8 cellular contexts compared by ENCODE assay signal in genomic region chr3:107431298-107432012, GRCh38. TPM values are rescaled to one million over a fixed set of nuclear protein-coding genes. Genes with fewer than 3 reads are reported as not detected.
DNase-seq lines count a peak whose midpoint lies in the region; ATAC-seq and TF ChIP-seq lines count a peak whose summit lies in the region.

No MANE protein-coding gene starts in this region.

- peak; percentile 37 for ATAC-seq in GM18520 (IDR thresholded peaks at IDR 0.05; ENCODE audit: unreplicated experiment)
- ATAC-seq in HG02973 (IDR thresholded peaks at IDR 0.05; ENCODE audit: unreplicated experiment), result peak; percentile 48
- peak; percentile 67 for ATAC-seq in left lung

- peak overlapping the region; percentile 63 to 71 for H3K4me3 ChIP-seq in left lung

- H3K27ac ChIP-seq in left lung, result peak overlapping the region; percentile 92 to 93

- intact Hi-C loops in activated CD4-positive, alpha-beta T cell treated with anti-CD3 and anti-CD28 coated beads, Interleukin-2, amount 10 ng/mL, durations not matched to agents 24 days and 14 days (cut with micrococcal nuclease), result loop anchor here (2.0 to 10.0 kb wide), 4 partner anchors 17 to 243 kb away; no protein-coding TSS in a partner anchor
- intact Hi-C loops in left lung (cut with DNase I), result no loop called here

- peaks cover 52% of the 10 kb centered on the region for H3K27me3 Mint-ChIP-seq in activated CD4-positive, alpha-beta T cell treated with anti-CD3 and anti-CD28 coated beads, Interleukin-2, amount 10 ng/mL, durations not matched to agents 24 days and 14 days

- peaks cover 0 to 21% of the 10 kb centered on the region in 2 donors for H3K27me3 ChIP-seq in left lung

- H3K4me1 Mint-ChIP-seq in activated CD4-positive, alpha-beta T cell treated with anti-CD3 and anti-CD28 coated beads, Interleukin-2, amount 10 ng/mL, durations not matched to agents 24 days and 14 days, result peaks cover 14% of the 10 kb centered on the region

- H3K9me3 Mint-ChIP-seq in activated CD4-positive, alpha-beta T cell treated with anti-CD3 and anti-CD28 coated beads, Interleukin-2, amount 10 ng/mL, durations not matched to agents 24 days and 14 days, result no peaks in the 10 kb centered on the region

- peak in 1 of 2 donors; percentile 24 for TF ChIP-seq CTCF in left lung (IDR thresholded peaks at IDR 0.05)

- no peaks in the 10 kb centered on the region for H3K9me3 ChIP-seq in left lung

- H3K4me3 Mint-ChIP-seq in activated CD4-positive, alpha-beta T cell treated with anti-CD3 and anti-CD28 coated beads, Interleukin-2, amount 10 ng/mL, durations not matched to agents 24 days and 14 days, result peak overlapping the region; percentile 91

- H3K36me3 Mint-ChIP-seq in activated CD4-positive, alpha-beta T cell treated with anti-CD3 and anti-CD28 coated beads, Interleukin-2, amount 10 ng/mL, durations not matched to agents 24 days and 14 days (ENCODE audit: low read depth), result no peaks in the 10 kb centered on the region

- peak overlapping the region; percentile 85 for H3K27ac Mint-ChIP-seq in activated CD4-positive, alpha-beta T cell treated with anti-CD3 and anti-CD28 coated beads, Interleukin-2, amount 10 ng/mL, durations not matched to agents 24 days and 14 days

- H3K36me3 ChIP-seq in left lung, result no peaks in the 10 kb centered on the region

- peaks cover 6 to 24% of the 10 kb centered on the region in 2 donors for H3K4me1 ChIP-seq in left lung

- peak; percentile 79 for DNase-seq in AG08395 (ENCODE audit: low spot score)
- peak; percentile 11 for DNase-seq in NCI-H345 treated with DMSO at 0.1 percent for 48 hours (lab: John Stamatoyannopoulos, UW; ENCODE audit: unreplicated experiment)
- peak; percentile 81 for DNase-seq in activated CD4-positive, alpha-beta T cell treated with anti-CD3 and anti-CD28 coated beads, Interleukin-2, amount 10 ng/mL, durations not matched to agents 24 days and 14 days
- DNase-seq in dermis blood vessel endothelial cell, result peak; percentile 55
- DNase-seq in left lung, result peak; percentile 71 to 87
- DNase-seq in stimulated activated CD4-positive, alpha-beta T cell treated with anti-CD3 and anti-CD28 coated beads, Interleukin-4, amount 100 ng/mL, for 4 hours, result peak; percentile 19 to 48

RNA-seq across cellular contexts. Expression of gene CCDC54, which starts 54.2 kb away (rescaled TPM):
- not detected in 2 replicates for total RNA-seq in activated CD4-positive, alpha-beta T cell treated with anti-CD3 and anti-CD28 coated beads, Interleukin-2, amount 10 ng/mL, durations not matched to agents 24 days and 14 days
- total RNA-seq in dermis blood vessel endothelial cell (not detected in 2 replicates), left lung (not detected)

Comparison
In these comparisons a context has a peak if more than half of its experiments do, and no peak if none do; other contexts are left out.
1. Peak in every context shown above with its lines: DNase-seq, ATAC-seq, H3K4me3 ChIP-seq and H3K27ac ChIP-seq.
2. DNase-seq: peak in every context shown above with its lines; median percentile 81 in activated CD4-positive, alpha-beta T cell treated with anti-CD3 and anti-CD28 coated beads, Interleukin-2, amount 10 ng/mL, durations not matched to agents 24 days and 14 days; 79 in AG08395; 79 in left lung; 55 in dermis blood vessel endothelial cell; 34 in stimulated activated CD4-positive, alpha-beta T cell treated with anti-CD3 and anti-CD28 coated beads, Interleukin-4, amount 100 ng/mL, for 4 hours; 11 in NCI-H345 treated with DMSO at 0.1 percent for 48 hours.